ENCODE assay signal across 25 cellular contexts in the genomic region with DNA sequence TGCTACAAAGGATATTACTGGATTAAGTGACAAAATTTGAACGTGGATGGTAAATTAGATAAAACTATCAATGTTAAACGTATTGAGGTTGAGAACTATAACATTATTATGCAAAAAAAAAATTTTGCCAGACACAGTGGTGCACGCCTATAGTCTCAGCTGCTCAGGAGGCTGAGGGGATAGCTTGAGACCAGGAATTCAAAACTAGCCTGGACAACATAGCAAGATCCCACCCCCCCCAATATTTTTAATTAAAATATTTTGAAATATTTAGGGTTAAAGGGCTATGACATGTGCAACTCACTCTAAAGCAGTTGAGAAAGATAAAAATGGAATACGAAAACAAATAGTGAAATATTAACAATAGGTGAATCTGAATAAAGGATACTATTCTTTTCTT. TPM values are rescaled to one million over a fixed set of nuclear protein-coding genes. Genes with fewer than 3 reads are reported as not detected.
DNase-seq lines count a peak whose midpoint lies in the region; ATAC-seq and TF ChIP-seq lines count a peak whose summit lies in the region.
"Had no signal": no experiment of that assay in that cellular context is flagged by ENCODE, and none has a peak within 500 bp of the region (broad histone marks: within the 10 kb centered on the region; RNA-seq: fewer than 3 reads in every experiment).

No MANE protein-coding gene starts in this region.

- peaks cover 4 to 18% of the 10 kb centered on the region in 2 donors for H3K36me3 Mint-ChIP-seq in activated naive CD4-positive, alpha-beta T cell treated with anti-CD3 and anti-CD28 coated beads, Interleukin-2, amount 50 U/mL, for 72 hours
- peaks cover 3% of the 10 kb centered on the region for H3K36me3 Mint-ChIP-seq in activated CD4-positive, alpha-beta memory T cell treated with anti-CD3 and anti-CD28 coated beads, Interleukin-2, amount 10 ng/mL, durations not matched to agents 7 days and 5 days (ENCODE audit: low read depth)

- TF ChIP-seq RAD21 in HCT116 (IDR thresholded peaks at IDR 0.05; ENCODE audit: low read depth): no peak

- H3K9ac ChIP-seq in HCT116 (ENCODE audit: low read length): peak overlapping the region; percentile 43

- no peak for DNase-seq in HCT116 (ENCODE audit: low read depth, low spot score)
- DNase-seq in RWPE2 (ENCODE audit: low spot score): no peak
- DNase-seq in hepatocyte (ENCODE audit: low spot score): no peak
- no peak for DNase-seq in transverse colon
- DNase-seq in SW480 (ENCODE audit: low spot score): no peak
- no peak for DNase-seq in activated naive CD4-positive, alpha-beta T cell treated with anti-CD3 and anti-CD28 coated beads, Interleukin-2, amount 50 U/mL, for 72 hours (ENCODE audit: low spot score in 2 of 2)
- DNase-seq in activated CD4-positive, alpha-beta memory T cell treated with anti-CD3 and anti-CD28 coated beads, Interleukin-2, amount 10 ng/mL, durations not matched to agents 7 days and 5 days: no peak
- DNase-seq: activated CD4-positive, alpha-beta T cell treated with anti-CD3 and anti-CD28 coated beads for 48 hours; activated CD8-positive, alpha-beta memory T cell treated with anti-CD3 and anti-CD28 coated beads, Interleukin-2, amount 10 ng/mL, durations not matched to agents 7 days and 5 days; effector CD8-positive, alpha-beta T cell; H9; KBM-7; kidney; naive thymus-derived CD8-positive, alpha-beta T cell; NCI-H146; NCI-H526 treated with DMSO at 0.1 percent for 48 hours; ovary; SHP77; stimulated activated CD4-positive, alpha-beta T cell treated with anti-CD3 and anti-CD28 coated beads, Interleukin-15, amount 100 ng/mL, for 24 hours; T-cell had no signal

- WGBS in hepatocyte (ENCODE audit: low lambda C conversion rate, missing lambda C conversion rate): 91% methylated on average over 4 of the region's 4 CpGs
- 75 to 80% methylated on average over 4 of the region's 4 CpGs for WGBS in transverse colon (ENCODE audit: low coverage in 1 of 2), 2 donors

- no peaks in the 10 kb centered on the region for H3K27me3 Mint-ChIP-seq in activated CD4-positive, alpha-beta memory T cell treated with anti-CD3 and anti-CD28 coated beads, Interleukin-2, amount 10 ng/mL, durations not matched to agents 7 days and 5 days
- H3K27me3 Mint-ChIP-seq: activated CD8-positive, alpha-beta memory T cell treated with anti-CD3 and anti-CD28 coated beads, Interleukin-2, amount 10 ng/mL, durations not matched to agents 7 days and 5 days; activated naive CD4-positive, alpha-beta T cell treated with anti-CD3 and anti-CD28 coated beads, Interleukin-2, amount 50 U/mL, for 24 hours; naive thymus-derived CD8-positive, alpha-beta T cell; T-cell had no signal

- RAD21 ChIA-PET in HCT116 (lab: Charles Lee; ENCODE audit: low non-redundant PET in 1 of 2, low total read pairs in 2 of 2, uncharacterized antibody in 2 of 2, unreplicated experiment in 2 of 2): no interaction called here

- no peaks in the 10 kb centered on the region for H3K27me3 ChIP-seq in HCT116 (ENCODE audit: insufficient read depth, low read length)
- H3K27me3 ChIP-seq in RWPE2 (ENCODE audit: insufficient read depth, poor library complexity, severe bottlenecking): no peaks in the 10 kb centered on the region
- H3K27me3 ChIP-seq in hepatocyte: no peaks in the 10 kb centered on the region
- no peaks in the 10 kb centered on the region for H3K27me3 ChIP-seq in transverse colon
- H3K27me3 ChIP-seq: ascending aorta, esophagus muscularis mucosa, gastroesophageal sphincter, ovary, right atrium auricular region had no signal

- H3K4me3 ChIP-seq in HCT116 (replicated peaks in 1 of 2; ENCODE audit: low read depth in 1 of 2, low read length in 2 of 2): peak overlapping the region in 1 of 2 experiments; percentile 28; a peak in 2 of 4 replicates
- H3K4me3 ChIP-seq in RWPE2 (ENCODE audit: severe bottlenecking): no peak overlapping the region
- H3K4me3 ChIP-seq in hepatocyte: no peak overlapping the region
- H3K4me3 ChIP-seq in transverse colon: no peak overlapping the region
- H3K4me3 ChIP-seq: ascending aorta, esophagus muscularis mucosa, gastroesophageal sphincter, ovary, right atrium auricular region had no signal

- in situ Hi-C loops in transverse colon (cut with MboI; ENCODE audit: low pct_ligation_motif_present in 1 of 4, low pct_unique_long_range_greater_than_20kb in 1 of 4, low sequenced_read_pairs in 3 of 4): no loop called here

- no peak for TF ChIP-seq EP300 in transverse colon (IDR thresholded peaks at IDR 0.05; ENCODE audit: low read depth)

- H3K9me3 Mint-ChIP-seq in activated naive CD4-positive, alpha-beta T cell treated with anti-CD3 and anti-CD28 coated beads, Interleukin-2, amount 50 U/mL, for 72 hours: no peaks in the 10 kb centered on the region
- H3K9me3 Mint-ChIP-seq in activated CD4-positive, alpha-beta memory T cell treated with anti-CD3 and anti-CD28 coated beads, Interleukin-2, amount 10 ng/mL, durations not matched to agents 7 days and 5 days: no peaks in the 10 kb centered on the region
- H3K9me3 Mint-ChIP-seq: activated naive CD4-positive, alpha-beta T cell treated with anti-CD3 and anti-CD28 coated beads, Interleukin-2, amount 50 U/mL, for 24 hours; H9; naive thymus-derived CD8-positive, alpha-beta T cell; T-cell had no signal

- peak overlapping the region; percentile 69 for H3K4me2 ChIP-seq in HCT116 (ENCODE audit: low read length)
- no peak overlapping the region for H3K4me2 ChIP-seq in hepatocyte

- H2AFZ ChIP-seq in HCT116 (ENCODE audit: low read depth, low read length, poor library complexity, severe bottlenecking) (no peak overlapping the region), hepatocyte (no peak overlapping the region)

- H3K79me2 ChIP-seq in HCT116 (ENCODE audit: insufficient read depth, low read length) (no peaks in the 10 kb centered on the region), hepatocyte (no peaks in the 10 kb centered on the region)

- TF ChIP-seq CTCF in HCT116 (IDR thresholded peaks at IDR 0.05 in 2 of 3, conservative IDR thresholded peaks at IDR 0.05 in 1 of 3; ENCODE audit: borderline replicate concordance in 1 of 3, insufficient read depth in 1 of 3, low read depth in 2 of 3, low read length in 2 of 3) (no peak), RWPE2 (IDR thresholded peaks at IDR 0.05; ENCODE audit: poor library complexity, severe bottlenecking) (no peak), hepatocyte (IDR thresholded peaks at IDR 0.05; ENCODE audit: poor library complexity) (no peak), transverse colon (IDR thresholded peaks at IDR 0.05) (no peak)

- BruUV-seq in HCT116 (replicated peaks; lab: Mats Ljungman, UMichigan): no TSS peak

- TF ChIP-seq POLR2A in HCT116 (IDR thresholded peaks at IDR 0.05; ENCODE audit: borderline replicate concordance, extremely low read depth, insufficient read depth, insufficient read length): no peak
- no peak for TF ChIP-seq POLR2A in transverse colon (IDR thresholded peaks at IDR 0.05)

- intact Hi-C loops in HCT116 (cut with micrococcal nuclease) (loop anchor here (2.0 to 5.0 kb wide), 2 partner anchors 46 to 157 kb away; partner anchors contain the start of genes ANAPC16 and ASCC1), transverse colon (cut with DNase I; ENCODE audit: low total_unique reads) (no loop called here)

- H3K4me1 ChIP-seq in HCT116 (ENCODE audit: control insufficient read depth in 1 of 2, insufficient read depth in 2 of 2, low read length in 2 of 2) (peaks cover 63 to 72% of the 10 kb centered on the region in 2 experiments), RWPE2 (ENCODE audit: insufficient read depth, poor library complexity, severe bottlenecking) (peaks cover 30% of the 10 kb centered on the region), hepatocyte (ENCODE audit: insufficient read depth) (peaks cover 4% of the 10 kb centered on the region), transverse colon (peaks cover 0 to 25% (median 2%) of the 10 kb centered on the region in 4 donors)

- no peak overlapping the region for H3K4me3 Mint-ChIP-seq in activated CD4-positive, alpha-beta memory T cell treated with anti-CD3 and anti-CD28 coated beads, Interleukin-2, amount 10 ng/mL, durations not matched to agents 7 days and 5 days
- H3K4me3 Mint-ChIP-seq: activated CD8-positive, alpha-beta memory T cell treated with anti-CD3 and anti-CD28 coated beads, Interleukin-2, amount 10 ng/mL, durations not matched to agents 7 days and 5 days; activated naive CD4-positive, alpha-beta T cell treated with anti-CD3 and anti-CD28 coated beads, Interleukin-2, amount 50 U/mL, for 24 hours; H9; naive thymus-derived CD8-positive, alpha-beta T cell; T-cell had no signal

- CTCF ChIA-PET in HCT116 (lab: Charles Lee): interaction anchor here (1.2 kb wide), 1 partner anchor 44 kb away, joined by 3 read pairs; no protein-coding TSS in a partner anchor
- CTCF ChIA-PET in activated CD4-positive, alpha-beta memory T cell treated with anti-CD3 and anti-CD28 coated beads, Interleukin-2, amount 10 ng/mL, durations not matched to agents 7 days and 5 days (lab: Charles Lee): no interaction called here

- ATAC-seq in HCT116 (0 out of 2 replicates have a peak, but pooled peaks have one; percentile 12), RWPE2 (ENCODE audit: low read depth) (no peak)
- ATAC-seq in activated naive CD4-positive, alpha-beta T cell treated with anti-CD3 and anti-CD28 coated beads, Interleukin-2, amount 50 U/mL, for 72 hours: no peak
- ATAC-seq: activated CD8-positive, alpha-beta memory T cell treated with anti-CD3 and anti-CD28 coated beads, Interleukin-2, amount 10 ng/mL, durations not matched to agents 7 days and 5 days; gastroesophageal sphincter; naive thymus-derived CD8-positive, alpha-beta T cell; T-cell had no signal

- H3K4me1 Mint-ChIP-seq in activated CD4-positive, alpha-beta memory T cell treated with anti-CD3 and anti-CD28 coated beads, Interleukin-2, amount 10 ng/mL, durations not matched to agents 7 days and 5 days: peaks cover 12% of the 10 kb centered on the region
- H3K4me1 Mint-ChIP-seq: H9 had no signal

- no peak overlapping the region for H3K27ac Mint-ChIP-seq in activated naive CD4-positive, alpha-beta T cell treated with anti-CD3 and anti-CD28 coated beads, Interleukin-2, amount 50 U/mL, for 72 hours
- no peak overlapping the region for H3K27ac Mint-ChIP-seq in activated CD4-positive, alpha-beta memory T cell treated with anti-CD3 and anti-CD28 coated beads, Interleukin-2, amount 10 ng/mL, durations not matched to agents 7 days and 5 days
- H3K27ac Mint-ChIP-seq: activated CD8-positive, alpha-beta memory T cell treated with anti-CD3 and anti-CD28 coated beads, Interleukin-2, amount 10 ng/mL, durations not matched to agents 7 days and 5 days had no signal

- no peaks in the 10 kb centered on the region for H4K20me1 ChIP-seq in HCT116 (ENCODE audit: insufficient read depth)
- H4K20me1 ChIP-seq in hepatocyte (ENCODE audit: insufficient read depth, poor library complexity, severe bottlenecking): no peaks in the 10 kb centered on the region

- H3K9me2 ChIP-seq in HCT116 (ENCODE audit: insufficient read depth): no peaks in the 10 kb centered on the region
- H3K9me2 ChIP-seq in hepatocyte (replicated peaks; ENCODE audit: insufficient read depth): no peaks in the 10 kb centered on the region

- POLR2A ChIA-PET in HCT116 (lab: Charles Lee): interaction anchor here (0.7 to 1.1 kb wide), 2 partner anchors 122 to 150 kb away, joined by 3 read pairs; no protein-coding TSS in a partner anchor
- POLR2A ChIA-PET in activated CD4-positive, alpha-beta memory T cell treated with anti-CD3 and anti-CD28 coated beads, Interleukin-2, amount 10 ng/mL, durations not matched to agents 7 days and 5 days (lab: Charles Lee): no interaction called here

- H3K9me3 ChIP-seq in HCT116 (ENCODE audit: control insufficient read depth in 1 of 2, insufficient read depth in 1 of 2, low read depth in 1 of 2, low read length in 2 of 2): no peaks in the 10 kb centered on the region
- no peaks in the 10 kb centered on the region for H3K9me3 ChIP-seq in RWPE2 (ENCODE audit: severe bottlenecking)
- H3K9me3 ChIP-seq in hepatocyte (ENCODE audit: low read depth): no peaks in the 10 kb centered on the region
- no peaks in the 10 kb centered on the region for H3K9me3 ChIP-seq in transverse colon
- H3K9me3 ChIP-seq: ascending aorta, esophagus muscularis mucosa, gastroesophageal sphincter, ovary, right atrium auricular region had no signal

- H3K36me3 ChIP-seq in HCT116 (ENCODE audit: control insufficient read depth in 1 of 2, insufficient read depth in 2 of 2, low read length in 2 of 2) (no peaks in the 10 kb centered on the region), RWPE2 (ENCODE audit: low read depth) (no peaks in the 10 kb centered on the region; the same call in 1 of the 2 replicates), hepatocyte (replicated peaks; ENCODE audit: insufficient read depth, low read depth) (no peaks in the 10 kb centered on the region), transverse colon (peaks cover 0 to 6% (median 0%) of the 10 kb centered on the region in 4 donors)
- H3K36me3 ChIP-seq: ascending aorta, ovary, right atrium auricular region had no signal

- H3K27ac ChIP-seq in HCT116 (ENCODE audit: low read depth, low read length): peak overlapping the region; percentile 87; the same call in 1 of the 2 replicates
- H3K27ac ChIP-seq in RWPE2 (ENCODE audit: poor library complexity, severe bottlenecking): peak overlapping the region; percentile 80
- peak overlapping the region; percentile 39 for H3K27ac ChIP-seq in hepatocyte
- peak overlapping the region; percentile 58 to 72 (median 64) for H3K27ac ChIP-seq in transverse colon
- H3K27ac ChIP-seq: ascending aorta, esophagus muscularis mucosa, gastroesophageal sphincter, ovary had no signal

RNA-seq across cellular contexts. Expression of gene ANAPC16, which starts 45.1 kb away (rescaled TPM):
- total RNA-seq in HCT116 (2021; ENCODE audit: unreplicated experiment) (71.1 TPM), hepatocyte (109 and 117 TPM in 2 replicates), transverse colon (10 to 100 TPM; 57.6 to 77.4 (median 65.5) TPM)
- polyA plus RNA-seq in HCT116 (2012): 64.1 and 72.3 TPM in 2 replicates
- polyA plus RNA-seq in hepatocyte: 118 and 131 TPM in 2 replicates
- total RNA-seq in activated naive CD4-positive, alpha-beta T cell treated with anti-CD3 and anti-CD28 coated beads, Interleukin-2, amount 50 U/mL, for 72 hours: 100 to 1,000 TPM in 1 of 2 donors, 10 to 100 TPM in 1; 88.2 to 107 TPM
- 100 to 1,000 TPM in 1 of 2 experiments, 10 to 100 TPM in 1; 94.2 to 101 TPM for total RNA-seq in activated CD4-positive, alpha-beta memory T cell treated with anti-CD3 and anti-CD28 coated beads, Interleukin-2, amount 10 ng/mL, durations not matched to agents 7 days and 5 days

RNA-seq across cellular contexts. Expression of gene ASCC1, which starts 45.3 kb away (rescaled TPM):
- total RNA-seq in HCT116 (2021; ENCODE audit: unreplicated experiment) (34.5 TPM), hepatocyte (38.7 and 43.3 TPM in 2 replicates), transverse colon (10 to 100 TPM; 13.4 to 34.0 (median 20.5) TPM)
- 21.8 and 28.4 TPM in 2 replicates for polyA plus RNA-seq in HCT116 (2012)
- polyA plus RNA-seq in hepatocyte: 25.2 and 31.8 TPM in 2 replicates
- 10 to 100 TPM; 65.5 to 87.6 TPM for total RNA-seq in activated naive CD4-positive, alpha-beta T cell treated with anti-CD3 and anti-CD28 coated beads, Interleukin-2, amount 50 U/mL, for 72 hours
- 10 to 100 TPM; 35.5 to 36.2 TPM for total RNA-seq in activated CD4-positive, alpha-beta memory T cell treated with anti-CD3 and anti-CD28 coated beads, Interleukin-2, amount 10 ng/mL, durations not matched to agents 7 days and 5 days
